Comparison of ENCODE assay signal across 20 cellular contexts in genomic region chr5:42988568-42988967, GRCh38. TPM values are rescaled to one million over a fixed set of nuclear protein-coding genes. Genes with fewer than 3 reads are reported as not detected.
DNase-seq lines count a peak whose midpoint lies in the region; ATAC-seq, FAIRE-seq and TF ChIP-seq lines count a peak whose summit lies in the region.
"Had no signal": no experiment of that assay in that cellular context is flagged by ENCODE, and none has a peak within 500 bp of the region (broad histone marks: within the 10 kb centered on the region; RNA-seq: fewer than 3 reads in every experiment).

No MANE protein-coding gene starts in this region.

- 33% methylated on average over 2 of the region's 2 CpGs for WGBS in SK-N-SH (ENCODE audit: low lambda C conversion rate)

- H3K9me3 Mint-ChIP-seq in activated CD4-positive, alpha-beta T cell treated with anti-CD3 and anti-CD28 coated beads for 36 hours (ENCODE audit: low read depth) = peaks cover 2% of the 10 kb centered on the region
- no peaks in the 10 kb centered on the region for H3K9me3 Mint-ChIP-seq in CD8-positive, alpha-beta T cell
- peaks cover 9% of the 10 kb centered on the region for H3K9me3 Mint-ChIP-seq in activated CD4-positive, alpha-beta memory T cell treated with anti-CD3 and anti-CD28 coated beads for 36 hours

- H3K27me3 ChIP-seq in CD8-positive, alpha-beta T cell (ENCODE audit: insufficient read depth, low read length) = no peaks in the 10 kb centered on the region
- H3K27me3 ChIP-seq in endothelial cell of umbilical vein (ENCODE audit: control insufficient read depth in 2 of 2, insufficient read depth in 2 of 2, low read length in 2 of 2) (no peaks in the 10 kb centered on the region), SK-N-SH (ENCODE audit: insufficient read depth) (peaks cover 22% of the 10 kb centered on the region; the same call in 1 of the 2 replicates)
- H3K27me3 ChIP-seq: vagina had no signal

- no peak for DNase-seq in activated CD4-positive, alpha-beta T cell treated with anti-CD3 and anti-CD28 coated beads for 36 hours
- DNase-seq in activated CD4-positive, alpha-beta T cell treated with anti-CD3 and anti-CD28 coated beads for 1 hour = no peak
- DNase-seq in CD8-positive, alpha-beta T cell = no peak
- no peak for DNase-seq in activated CD4-positive, alpha-beta memory T cell treated with anti-CD3 and anti-CD28 coated beads for 36 hours
- DNase-seq in endothelial cell of umbilical vein (ENCODE audit: low read depth, low spot score) = no peak
- DNase-seq in SK-N-SH = no peak
- no peak for DNase-seq in AG20443 (ENCODE audit: low spot score)
- DNase-seq in anterior cingulate cortex (lab: John Stamatoyannopoulos, UW) = no peak
- DNase-seq: aorta; C1 segment of cervical spinal cord; head of caudate nucleus; NCI-H1694 treated with DMSO at 0.1 percent for 48 hours; NCI-H345; stimulated activated CD8-positive, alpha-beta memory T cell treated with anti-CD3 and anti-CD28 coated beads, Interleukin-4, amount 100 ng/mL, for 48 hours had no signal

- no peaks in the 10 kb centered on the region for H3K9me2 ChIP-seq in SK-N-SH

- H3K9me3 ChIP-seq in CD8-positive, alpha-beta T cell (ENCODE audit: low read length) = no peaks in the 10 kb centered on the region
- H3K9me3 ChIP-seq in endothelial cell of umbilical vein (replicated peaks; ENCODE audit: control insufficient read depth, insufficient read depth, low read length) (no peaks in the 10 kb centered on the region), SK-N-SH (no peaks in the 10 kb centered on the region)
- H3K9me3 ChIP-seq: suprapubic skin, vagina had no signal

- no peak for FAIRE-seq in endothelial cell of umbilical vein (lab: Jason Lieb, UNC)
- FAIRE-seq: GM12892, RCC 7860 had no signal

- intact Hi-C loops in activated CD4-positive, alpha-beta T cell treated with anti-CD3 and anti-CD28 coated beads for 36 hours (cut with DNase I, micrococcal nuclease) = no loop called here
- intact Hi-C loops in CD8-positive, alpha-beta T cell (cut with DNase I, micrococcal nuclease) = no loop called here
- intact Hi-C loops in activated CD4-positive, alpha-beta memory T cell treated with anti-CD3 and anti-CD28 coated beads for 36 hours (cut with micrococcal nuclease) = no loop called here
- intact Hi-C loops in endothelial cell of umbilical vein (cut with micrococcal nuclease) = loop anchor here (10.0 kb wide), 1 partner anchor 1194 kb away; no protein-coding TSS in a partner anchor

- H3K4me1 Mint-ChIP-seq in activated CD4-positive, alpha-beta T cell treated with anti-CD3 and anti-CD28 coated beads for 36 hours = peaks cover 52% of the 10 kb centered on the region
- peaks cover 70% of the 10 kb centered on the region for H3K4me1 Mint-ChIP-seq in CD8-positive, alpha-beta T cell (ENCODE audit: low read depth)
- H3K4me1 Mint-ChIP-seq in activated CD4-positive, alpha-beta memory T cell treated with anti-CD3 and anti-CD28 coated beads for 36 hours (ENCODE audit: low read depth) = peaks cover 53% of the 10 kb centered on the region

- POLR2A ChIA-PET in activated CD4-positive, alpha-beta T cell treated with anti-CD3 and anti-CD28 coated beads for 36 hours (lab: Charles Lee) = interaction anchor here (0.6 kb wide), 1 partner anchor 323 kb away, joined by 3 read pairs; no protein-coding TSS in a partner anchor
- POLR2A ChIA-PET in CD8-positive, alpha-beta T cell (lab: Charles Lee) = interaction anchor here (0.9 to 12.1 kb wide), 7 partner anchors 20 to 133 kb away, joined by 4 to 565 read pairs (median 275); partner anchors contain the start of genes ANXA2R and ZNF131
- POLR2A ChIA-PET in activated CD4-positive, alpha-beta memory T cell treated with anti-CD3 and anti-CD28 coated beads for 36 hours (lab: Charles Lee) = interaction anchor here (0.7 to 1.8 kb wide), 3 partner anchors 20 to 82 kb away, joined by 3 to 6 read pairs (median 4); no protein-coding TSS in a partner anchor
- POLR2A ChIA-PET in endothelial cell of umbilical vein (lab: Charles Lee) = no interaction called here
- POLR2A ChIA-PET in SK-N-SH (lab: Yijun Ruan, JAX) = no interaction called here

- H2AFZ ChIP-seq in endothelial cell of umbilical vein (ENCODE audit: low read depth, low read length) (no peak overlapping the region), SK-N-SH (ENCODE audit: low read depth) (no peak overlapping the region)

- CTCF ChIA-PET in activated CD4-positive, alpha-beta T cell treated with anti-CD3 and anti-CD28 coated beads for 36 hours (lab: Charles Lee) = interaction anchor here (0.6 to 2.3 kb wide), 8 partner anchors 12 to 907 kb away, joined by 3 to 11 read pairs (median 5); no protein-coding TSS in a partner anchor
- CTCF ChIA-PET in CD8-positive, alpha-beta T cell (lab: Charles Lee) = interaction anchor here (0.9 to 10.9 kb wide), 6 partner anchors 14 to 118 kb away, joined by 3 to 99 read pairs (median 7); no protein-coding TSS in a partner anchor
- CTCF ChIA-PET in activated CD4-positive, alpha-beta memory T cell treated with anti-CD3 and anti-CD28 coated beads for 36 hours (lab: Charles Lee) = interaction anchor here (0.7 to 7.9 kb wide), 6 partner anchors 12 to 324 kb away, joined by 4 to 84 read pairs (median 8); no protein-coding TSS in a partner anchor
- CTCF ChIA-PET in endothelial cell of umbilical vein (lab: Charles Lee) (interaction anchor here (0.5 to 10.0 kb wide), 5 partner anchors 30 to 232 kb away, joined by 3 to 175 read pairs (median 5); no protein-coding TSS in a partner anchor), SK-N-SH (lab: Yijun Ruan, JAX) (interaction anchor here (0.7 to 1.1 kb wide), 2 partner anchors 12 to 31 kb away, joined by 3 read pairs; no protein-coding TSS in a partner anchor)

- no peak for TF ChIP-seq POLR2A in endothelial cell of umbilical vein (IDR thresholded peaks at IDR 0.05; ENCODE audit: low read depth, low read length)

- H4K20me1 ChIP-seq in endothelial cell of umbilical vein (replicated peaks; ENCODE audit: control insufficient read depth, extremely low read depth, insufficient read depth, low read length) (no peaks in the 10 kb centered on the region), SK-N-SH (ENCODE audit: insufficient read depth) (no peaks in the 10 kb centered on the region)

- dilution Hi-C loops in endothelial cell of umbilical vein (cut with MboI; ENCODE audit: extremely low pct_ligation_motif_present, low sequenced_read_pairs) = no loop called here

- H3K4me2 ChIP-seq in endothelial cell of umbilical vein (ENCODE audit: insufficient read depth, low read length) = peak overlapping the region; percentile 99
- no peak overlapping the region for H3K4me2 ChIP-seq in SK-N-SH

- BruUV-seq in endothelial cell of umbilical vein (replicated peaks; lab: Mats Ljungman, UMichigan) = no TSS peak

- no peak overlapping the region for H3K27ac Mint-ChIP-seq in activated CD4-positive, alpha-beta T cell treated with anti-CD3 and anti-CD28 coated beads for 36 hours
- H3K27ac Mint-ChIP-seq in CD8-positive, alpha-beta T cell = peak overlapping the region; percentile 89
- peak overlapping the region; percentile 30 for H3K27ac Mint-ChIP-seq in activated CD4-positive, alpha-beta memory T cell treated with anti-CD3 and anti-CD28 coated beads for 36 hours
- H3K27ac Mint-ChIP-seq: mesothelial cell of epicardium had no signal

- TF ChIP-seq CTCF in CD8-positive, alpha-beta T cell (IDR thresholded peaks at IDR 0.05) = no peak
- TF ChIP-seq CTCF in endothelial cell of umbilical vein (IDR thresholded peaks at IDR 0.05; ENCODE audit: extremely low read depth in 1 of 2, insufficient read depth in 1 of 2, low read depth in 1 of 2, low read length in 2 of 2) = no peak
- TF ChIP-seq CTCF in SK-N-SH (IDR thresholded peaks at IDR 0.05) = no peak

- H3K79me2 ChIP-seq in endothelial cell of umbilical vein (ENCODE audit: control insufficient read depth, insufficient read depth, low read length) (peaks cover 81% of the 10 kb centered on the region), SK-N-SH (ENCODE audit: insufficient read depth) (no peaks in the 10 kb centered on the region)

- H3K27me3 Mint-ChIP-seq in activated CD4-positive, alpha-beta T cell treated with anti-CD3 and anti-CD28 coated beads for 36 hours = no peaks in the 10 kb centered on the region
- H3K27me3 Mint-ChIP-seq in CD8-positive, alpha-beta T cell (ENCODE audit: low read depth) = no peaks in the 10 kb centered on the region
- H3K27me3 Mint-ChIP-seq in activated CD4-positive, alpha-beta memory T cell treated with anti-CD3 and anti-CD28 coated beads for 36 hours = no peaks in the 10 kb centered on the region

- H3K36me3 Mint-ChIP-seq in activated CD4-positive, alpha-beta T cell treated with anti-CD3 and anti-CD28 coated beads for 36 hours (ENCODE audit: low read depth) = peaks cover 17% of the 10 kb centered on the region
- peaks cover 58% of the 10 kb centered on the region for H3K36me3 Mint-ChIP-seq in CD8-positive, alpha-beta T cell
- H3K36me3 Mint-ChIP-seq in activated CD4-positive, alpha-beta memory T cell treated with anti-CD3 and anti-CD28 coated beads for 36 hours = peaks cover 8% of the 10 kb centered on the region
- H3K36me3 Mint-ChIP-seq: mesothelial cell of epicardium had no signal

- peak overlapping the region; percentile 41 for H3K27ac ChIP-seq in CD8-positive, alpha-beta T cell (ENCODE audit: low read depth, low read length)
- no peak overlapping the region for H3K27ac ChIP-seq in endothelial cell of umbilical vein (ENCODE audit: insufficient read depth, low read depth, low read length)
- H3K27ac ChIP-seq in SK-N-SH (ENCODE audit: low read depth in 2 of 2, low read length in 1 of 2) = no peak overlapping the region
- H3K27ac ChIP-seq: suprapubic skin, vagina had no signal

- ATAC-seq in activated CD4-positive, alpha-beta T cell treated with anti-CD3 and anti-CD28 coated beads for 36 hours = no peak
- ATAC-seq in CD8-positive, alpha-beta T cell = no peak
- ATAC-seq: left lobe of liver had no signal

- no peaks in the 10 kb centered on the region for H3K9me1 ChIP-seq in endothelial cell of umbilical vein (replicated peaks; ENCODE audit: control insufficient read depth, extremely low read depth, insufficient read depth, low read length)

- H3F3A ChIP-seq in SK-N-SH (replicated peaks; ENCODE audit: insufficient read depth) = peaks cover 6% of the 10 kb centered on the region

- peak overlapping the region; percentile 45 for H3K4me3 ChIP-seq in CD8-positive, alpha-beta T cell (ENCODE audit: low read depth, low read length)
- peak overlapping the region in 2 of 3 experiments; percentile 78 to 92 for H3K4me3 ChIP-seq in endothelial cell of umbilical vein (replicated peaks in 1 of 3; ENCODE audit: insufficient read depth in 1 of 3, low read depth in 1 of 3, low read length in 3 of 3)
- H3K4me3 ChIP-seq in SK-N-SH (ENCODE audit: low read depth in 2 of 2, low read length in 1 of 2) = no peak overlapping the region
- H3K4me3 ChIP-seq: suprapubic skin, vagina had no signal

- H3K36me3 ChIP-seq in CD8-positive, alpha-beta T cell (ENCODE audit: insufficient read depth, low read length) = peaks cover 5% of the 10 kb centered on the region
- H3K36me3 ChIP-seq in endothelial cell of umbilical vein (ENCODE audit: control insufficient read depth in 2 of 2, extremely low read depth in 1 of 2, insufficient read depth in 2 of 2, low read length in 2 of 2) = no peaks in the 10 kb centered on the region
- no peaks in the 10 kb centered on the region for H3K36me3 ChIP-seq in SK-N-SH (replicated peaks in 1 of 2; ENCODE audit: control insufficient read depth in 1 of 2, insufficient read depth in 2 of 2, low read length in 1 of 2)
- H3K36me3 ChIP-seq: suprapubic skin, vagina had no signal

- peak overlapping the region; percentile 61 for H3K4me3 Mint-ChIP-seq in activated CD4-positive, alpha-beta T cell treated with anti-CD3 and anti-CD28 coated beads for 36 hours
- peak overlapping the region; percentile 99 for H3K4me3 Mint-ChIP-seq in CD8-positive, alpha-beta T cell
- no peak overlapping the region for H3K4me3 Mint-ChIP-seq in activated CD4-positive, alpha-beta memory T cell treated with anti-CD3 and anti-CD28 coated beads for 36 hours
- H3K4me3 Mint-ChIP-seq: mesothelial cell of epicardium had no signal

- TF ChIP-seq RAD21 in SK-N-SH (IDR thresholded peaks at IDR 0.05; ENCODE audit: low read length) = no peak

- H3K9ac ChIP-seq in endothelial cell of umbilical vein (replicated peaks; ENCODE audit: extremely low read depth, insufficient read depth, low read length) (no peak overlapping the region), SK-N-SH (no peak overlapping the region)

- no peak for TF ChIP-seq EP300 in SK-N-SH (IDR thresholded peaks at IDR 0.05; ENCODE audit: borderline replicate concordance in 1 of 2, low read depth in 1 of 2, low read length in 1 of 2)

- H3K4me1 ChIP-seq in CD8-positive, alpha-beta T cell (ENCODE audit: insufficient read depth, low read length) = peaks cover 53% of the 10 kb centered on the region
- H3K4me1 ChIP-seq in endothelial cell of umbilical vein (ENCODE audit: control insufficient read depth, extremely low read depth, insufficient read depth, low read length) (peaks cover 58% of the 10 kb centered on the region), SK-N-SH (ENCODE audit: control insufficient read depth in 1 of 2, insufficient read depth in 2 of 2, low read depth in 1 of 2, low read length in 1 of 2) (no peaks in the 10 kb centered on the region; a peak in 1 of 4 replicates)
- H3K4me1 ChIP-seq: suprapubic skin had no signal

RNA-seq across cellular contexts. Expression of gene ANXA2R, which starts 51.6 kb away (rescaled TPM):
- 1 to 10 TPM; 3.2 to 4.6 TPM for total RNA-seq in activated CD4-positive, alpha-beta T cell treated with anti-CD3 and anti-CD28 coated beads for 36 hours
- 10 to 100 TPM; 38.2 to 39.5 TPM for total RNA-seq in CD8-positive, alpha-beta T cell
- 1 to 10 TPM; 2.8 to 3.8 TPM for total RNA-seq in activated CD4-positive, alpha-beta memory T cell treated with anti-CD3 and anti-CD28 coated beads for 36 hours
- 6.6 and 8.1 TPM in 2 replicates for total RNA-seq in endothelial cell of umbilical vein
- 10.4 and 11.1 TPM in 2 replicates for polyA plus RNA-seq in endothelial cell of umbilical vein
- 8.6 and 9.1 TPM in 2 replicates for polyA plus RNA-seq in endothelial cell of umbilical vein (2011; cell fraction: cytosol; rRNA removed)
- 6.8 and 7.3 TPM in 2 replicates for polyA plus RNA-seq in endothelial cell of umbilical vein (2011; cell fraction: nucleus; rRNA removed)
- polyA plus RNA-seq in endothelial cell of umbilical vein (2012) = 3.9 and 4.3 TPM in 2 replicates
- 7.2 and 7.3 TPM in 2 replicates for polyA minus RNA-seq in endothelial cell of umbilical vein
- polyA minus RNA-seq in endothelial cell of umbilical vein (2011; cell fraction: cytosol; rRNA and poly(A)+ RNA removed) = 1.2 TPM
- polyA minus RNA-seq in endothelial cell of umbilical vein (2011; cell fraction: nucleus; rRNA and poly(A)+ RNA removed) = 12.9 and 14.0 TPM in 2 replicates
- polyA plus RNA-seq in SK-N-SH (2012; rRNA removed) = 1.7 and 1.9 TPM in 2 replicates
- 0.88 and 1.4 TPM in 2 replicates for polyA plus RNA-seq in SK-N-SH (2012; cell fraction: cytosol; rRNA removed)
- polyA plus RNA-seq in SK-N-SH (2012; cell fraction: nucleus; rRNA removed) = 3.7 and 5.4 TPM in 2 replicates

Comparison
In these comparisons a context has a peak if more than half of its experiments do, and no peak if none do; other contexts are left out.
1. H3K4me3 ChIP-seq: peak in CD8-positive, alpha-beta T cell (single experiment) and endothelial cell of umbilical vein (2 of 3); none in SK-N-SH (0 of 2).
2. POLR2A ChIA-PET loops: an anchor here in activated CD4-positive, alpha-beta T cell treated with anti-CD3 and anti-CD28 coated beads for 36 hours (0.6 kb wide), CD8-positive, alpha-beta T cell (0.9 to 12.1 kb wide) and activated CD4-positive, alpha-beta memory T cell treated with anti-CD3 and anti-CD28 coated beads for 36 hours (0.7 to 1.8 kb wide); none called in endothelial cell of umbilical vein and SK-N-SH.